2 cellular contexts compared by ENCODE assay signal in the genomic region with DNA sequence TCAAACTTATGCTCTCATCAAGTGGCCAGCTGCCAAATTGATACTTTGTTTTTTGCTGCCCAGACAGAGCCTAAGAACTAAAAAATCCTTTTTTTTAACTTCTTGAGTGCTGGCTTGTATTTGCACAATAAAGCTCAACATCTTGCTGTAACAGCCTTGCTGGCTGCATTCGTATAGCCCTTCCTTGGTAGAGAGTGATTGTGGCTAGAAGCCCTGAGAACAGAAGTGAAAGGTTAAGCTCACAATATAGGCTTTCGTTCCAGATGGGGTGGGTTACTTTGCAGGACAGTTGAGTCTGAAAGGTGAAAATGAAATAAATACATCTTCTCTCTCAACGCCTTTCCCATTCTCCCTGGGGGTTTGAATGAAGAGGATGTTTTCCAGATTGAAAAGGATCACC.
TF ChIP-seq lines count a peak whose summit lies in the region.

No MANE protein-coding gene starts in this region.

TF ChIP-seq in GM23338, 12 proteins besides CTCF, POLR2A, EP300 and RAD21 (continued from another document):
- TF ChIP-seq, protein P1, sequence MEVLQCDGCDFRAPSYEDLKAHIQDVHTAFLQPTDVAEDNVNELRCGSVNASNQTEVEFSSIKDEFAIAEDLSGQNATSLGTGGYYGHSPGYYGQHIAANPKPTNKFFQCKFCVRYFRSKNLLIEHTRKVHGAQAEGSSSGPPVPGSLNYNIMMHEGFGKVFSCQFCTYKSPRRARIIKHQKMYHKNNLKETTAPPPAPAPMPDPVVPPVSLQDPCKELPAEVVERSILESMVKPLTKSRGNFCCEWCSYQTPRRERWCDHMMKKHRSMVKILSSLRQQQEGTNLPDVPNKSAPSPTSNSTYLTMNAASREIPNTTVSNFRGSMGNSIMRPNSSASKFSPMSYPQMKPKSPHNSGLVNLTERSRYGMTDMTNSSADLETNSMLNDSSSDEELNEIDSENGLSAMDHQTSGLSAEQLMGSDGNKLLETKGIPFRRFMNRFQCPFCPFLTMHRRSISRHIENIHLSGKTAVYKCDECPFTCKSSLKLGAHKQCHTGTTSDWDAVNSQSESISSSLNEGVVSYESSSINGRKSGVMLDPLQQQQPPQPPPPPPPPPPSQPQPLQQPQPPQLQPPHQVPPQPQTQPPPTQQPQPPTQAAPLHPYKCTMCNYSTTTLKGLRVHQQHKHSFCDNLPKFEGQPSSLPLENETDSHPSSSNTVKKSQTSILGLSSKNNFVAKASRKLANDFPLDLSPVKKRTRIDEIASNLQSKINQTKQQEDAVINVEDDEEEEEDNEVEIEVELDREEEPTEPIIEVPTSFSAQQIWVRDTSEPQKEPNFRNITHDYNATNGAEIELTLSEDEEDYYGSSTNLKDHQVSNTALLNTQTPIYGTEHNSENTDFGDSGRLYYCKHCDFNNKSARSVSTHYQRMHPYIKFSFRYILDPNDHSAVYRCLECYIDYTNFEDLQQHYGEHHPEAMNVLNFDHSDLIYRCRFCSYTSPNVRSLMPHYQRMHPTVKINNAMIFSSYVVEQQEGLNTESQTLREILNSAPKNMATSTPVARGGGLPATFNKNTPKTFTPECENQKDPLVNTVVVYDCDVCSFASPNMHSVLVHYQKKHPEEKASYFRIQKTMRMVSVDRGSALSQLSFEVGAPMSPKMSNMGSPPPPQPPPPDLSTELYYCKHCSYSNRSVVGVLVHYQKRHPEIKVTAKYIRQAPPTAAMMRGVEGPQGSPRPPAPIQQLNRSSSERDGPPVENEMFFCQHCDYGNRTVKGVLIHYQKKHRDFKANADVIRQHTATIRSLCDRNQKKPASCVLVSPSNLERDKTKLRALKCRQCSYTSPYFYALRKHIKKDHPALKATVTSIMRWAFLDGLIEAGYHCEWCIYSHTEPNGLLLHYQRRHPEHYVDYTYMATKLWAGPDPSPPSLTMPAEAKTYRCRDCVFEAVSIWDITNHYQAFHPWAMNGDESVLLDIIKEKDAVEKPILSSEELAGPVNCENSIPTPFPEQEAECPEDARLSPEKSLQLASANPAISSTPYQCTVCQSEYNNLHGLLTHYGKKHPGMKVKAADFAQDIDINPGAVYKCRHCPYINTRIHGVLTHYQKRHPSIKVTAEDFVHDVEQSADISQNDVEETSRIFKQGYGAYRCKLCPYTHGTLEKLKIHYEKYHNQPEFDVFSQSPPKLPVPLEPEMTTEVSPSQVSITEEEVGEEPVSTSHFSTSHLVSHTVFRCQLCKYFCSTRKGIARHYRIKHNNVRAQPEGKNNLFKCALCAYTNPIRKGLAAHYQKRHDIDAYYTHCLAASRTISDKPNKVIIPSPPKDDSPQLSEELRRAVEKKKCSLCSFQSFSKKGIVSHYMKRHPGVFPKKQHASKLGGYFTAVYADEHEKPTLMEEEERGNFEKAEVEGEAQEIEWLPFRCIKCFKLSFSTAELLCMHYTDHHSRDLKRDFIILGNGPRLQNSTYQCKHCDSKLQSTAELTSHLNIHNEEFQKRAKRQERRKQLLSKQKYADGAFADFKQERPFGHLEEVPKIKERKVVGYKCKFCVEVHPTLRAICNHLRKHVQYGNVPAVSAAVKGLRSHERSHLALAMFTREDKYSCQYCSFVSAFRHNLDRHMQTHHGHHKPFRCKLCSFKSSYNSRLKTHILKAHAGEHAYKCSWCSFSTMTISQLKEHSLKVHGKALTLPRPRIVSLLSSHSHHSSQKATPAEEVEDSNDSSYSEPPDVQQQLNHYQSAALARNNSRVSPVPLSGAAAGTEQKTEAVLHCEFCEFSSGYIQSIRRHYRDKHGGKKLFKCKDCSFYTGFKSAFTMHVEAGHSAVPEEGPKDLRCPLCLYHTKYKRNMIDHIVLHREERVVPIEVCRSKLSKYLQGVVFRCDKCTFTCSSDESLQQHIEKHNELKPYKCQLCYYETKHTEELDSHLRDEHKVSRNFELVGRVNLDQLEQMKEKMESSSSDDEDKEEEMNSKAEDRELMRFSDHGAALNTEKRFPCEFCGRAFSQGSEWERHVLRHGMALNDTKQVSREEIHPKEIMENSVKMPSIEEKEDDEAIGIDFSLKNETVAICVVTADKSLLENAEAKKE (CRISPR knock-in tag; IDR thresholded peaks at IDR 0.05), result no peak
- no peak for TF ChIP-seq EZH2phosphoT487 (IDR thresholded peaks at IDR 0.05; ENCODE audit: unreplicated experiment)
- TF ChIP-seq NANOG (IDR thresholded peaks at IDR 0.05; ENCODE audit: borderline replicate concordance), result no peak
- no peak for TF ChIP-seq ETS1 (IDR thresholded peaks at IDR 0.05)
- no peak for TF ChIP-seq POLR2AphosphoS5 (IDR thresholded peaks at IDR 0.05; ENCODE audit: low read depth)
- TF ChIP-seq EZH2 (IDR thresholded peaks at IDR 0.05; ENCODE audit: low read depth, unreplicated experiment), result no peak
- TF ChIP-seq, protein P2, sequence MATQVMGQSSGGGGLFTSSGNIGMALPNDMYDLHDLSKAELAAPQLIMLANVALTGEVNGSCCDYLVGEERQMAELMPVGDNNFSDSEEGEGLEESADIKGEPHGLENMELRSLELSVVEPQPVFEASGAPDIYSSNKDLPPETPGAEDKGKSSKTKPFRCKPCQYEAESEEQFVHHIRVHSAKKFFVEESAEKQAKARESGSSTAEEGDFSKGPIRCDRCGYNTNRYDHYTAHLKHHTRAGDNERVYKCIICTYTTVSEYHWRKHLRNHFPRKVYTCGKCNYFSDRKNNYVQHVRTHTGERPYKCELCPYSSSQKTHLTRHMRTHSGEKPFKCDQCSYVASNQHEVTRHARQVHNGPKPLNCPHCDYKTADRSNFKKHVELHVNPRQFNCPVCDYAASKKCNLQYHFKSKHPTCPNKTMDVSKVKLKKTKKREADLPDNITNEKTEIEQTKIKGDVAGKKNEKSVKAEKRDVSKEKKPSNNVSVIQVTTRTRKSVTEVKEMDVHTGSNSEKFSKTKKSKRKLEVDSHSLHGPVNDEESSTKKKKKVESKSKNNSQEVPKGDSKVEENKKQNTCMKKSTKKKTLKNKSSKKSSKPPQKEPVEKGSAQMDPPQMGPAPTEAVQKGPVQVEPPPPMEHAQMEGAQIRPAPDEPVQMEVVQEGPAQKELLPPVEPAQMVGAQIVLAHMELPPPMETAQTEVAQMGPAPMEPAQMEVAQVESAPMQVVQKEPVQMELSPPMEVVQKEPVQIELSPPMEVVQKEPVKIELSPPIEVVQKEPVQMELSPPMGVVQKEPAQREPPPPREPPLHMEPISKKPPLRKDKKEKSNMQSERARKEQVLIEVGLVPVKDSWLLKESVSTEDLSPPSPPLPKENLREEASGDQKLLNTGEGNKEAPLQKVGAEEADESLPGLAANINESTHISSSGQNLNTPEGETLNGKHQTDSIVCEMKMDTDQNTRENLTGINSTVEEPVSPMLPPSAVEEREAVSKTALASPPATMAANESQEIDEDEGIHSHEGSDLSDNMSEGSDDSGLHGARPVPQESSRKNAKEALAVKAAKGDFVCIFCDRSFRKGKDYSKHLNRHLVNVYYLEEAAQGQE (IDR thresholded peaks at IDR 0.05; ENCODE audit: unreplicated experiment), result no peak
- TF ChIP-seq CREB1 (CRISPR knock-in tag; IDR thresholded peaks at IDR 0.05; ENCODE audit: low read depth), result no peak
- no peak for TF ChIP-seq JUNB (IDR thresholded peaks at IDR 0.05; ENCODE audit: unreplicated experiment)

TF ChIP-seq in WTC11, 78 proteins besides CTCF, POLR2A, EP300 and RAD21 (continued from another document):
- TF ChIP-seq PRDM15 (CRISPR knock-in tag; IDR thresholded peaks at IDR 0.05), result no peak
- TF ChIP-seq HMGA2 (CRISPR knock-in tag; IDR thresholded peaks at IDR 0.05), result no peak
- no peak for TF ChIP-seq NR2C2 (CRISPR knock-in tag; IDR thresholded peaks at IDR 0.05)
- no peak for TF ChIP-seq KAT7 (CRISPR knock-in tag; IDR thresholded peaks at IDR 0.05; ENCODE audit: borderline replicate concordance)
- TF ChIP-seq, protein P3, sequence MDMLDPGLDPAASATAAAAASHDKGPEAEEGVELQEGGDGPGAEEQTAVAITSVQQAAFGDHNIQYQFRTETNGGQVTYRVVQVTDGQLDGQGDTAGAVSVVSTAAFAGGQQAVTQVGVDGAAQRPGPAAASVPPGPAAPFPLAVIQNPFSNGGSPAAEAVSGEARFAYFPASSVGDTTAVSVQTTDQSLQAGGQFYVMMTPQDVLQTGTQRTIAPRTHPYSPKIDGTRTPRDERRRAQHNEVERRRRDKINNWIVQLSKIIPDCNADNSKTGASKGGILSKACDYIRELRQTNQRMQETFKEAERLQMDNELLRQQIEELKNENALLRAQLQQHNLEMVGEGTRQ (CRISPR knock-in tag; IDR thresholded peaks at IDR 0.05), result no peak
- TF ChIP-seq RELA (CRISPR knock-in tag; IDR thresholded peaks at IDR 0.05; ENCODE audit: borderline replicate concordance), result no peak
- no peak for TF ChIP-seq NFE2L1 (CRISPR knock-in tag; IDR thresholded peaks at IDR 0.05)
- TF ChIP-seq FOXP1 (CRISPR knock-in tag; IDR thresholded peaks at IDR 0.05; ENCODE audit: borderline replicate concordance), result no peak
